14 cellular contexts compared by ENCODE assay signal in genomic region chr3:140236836-140237476, GRCh38.
"Had no signal": no experiment of that assay in that cellular context is flagged by ENCODE, and none has a peak within 500 bp of the region (broad histone marks: within the 10 kb centered on the region; RNA-seq: fewer than 3 reads in every experiment).

No MANE protein-coding gene starts in this region.

- H3K4me1 ChIP-seq: neural progenitor cell, stomach had no signal

- H3K27ac ChIP-seq: cardiac muscle cell, neural progenitor cell, ovary, stomach, VCaP had no signal

- H3K27me3 ChIP-seq: cardiac muscle cell, neural progenitor cell, ovary, stomach had no signal

- H3K36me3 ChIP-seq: cardiac muscle cell, neural progenitor cell, ovary, stomach had no signal

- H3K9me3 ChIP-seq: ovary, stomach had no signal

- DNase-seq: activated CD4-positive, alpha-beta memory T cell treated with anti-CD3 and anti-CD28 coated beads, Interleukin-2, amount 10 ng/mL, durations not matched to agents 7 days and 5 days; activated gamma-delta T cell; activated T-cell treated with anti-CD3 and anti-CD28 coated beads, Interleukin-2, amount 50 U/mL, for 48 hours; effector CD8-positive, alpha-beta T cell; head of caudate nucleus; islet precursor cell; stimulated activated CD4-positive, alpha-beta T cell treated with anti-CD3 and anti-CD28 coated beads, Interleukin-4, amount 100 ng/mL, for 4 hours; stomach; T-helper 9 cell had no signal

- H2AFZ ChIP-seq: neural progenitor cell had no signal

- H3K9ac ChIP-seq: neural progenitor cell had no signal

- H3K4me3 ChIP-seq: cardiac muscle cell, coronary artery, neural progenitor cell, ovary, stomach had no signal

- H3K4me2 ChIP-seq: neural progenitor cell had no signal
